ENCODE assay signal across 1 cellular context in the genomic region with DNA sequence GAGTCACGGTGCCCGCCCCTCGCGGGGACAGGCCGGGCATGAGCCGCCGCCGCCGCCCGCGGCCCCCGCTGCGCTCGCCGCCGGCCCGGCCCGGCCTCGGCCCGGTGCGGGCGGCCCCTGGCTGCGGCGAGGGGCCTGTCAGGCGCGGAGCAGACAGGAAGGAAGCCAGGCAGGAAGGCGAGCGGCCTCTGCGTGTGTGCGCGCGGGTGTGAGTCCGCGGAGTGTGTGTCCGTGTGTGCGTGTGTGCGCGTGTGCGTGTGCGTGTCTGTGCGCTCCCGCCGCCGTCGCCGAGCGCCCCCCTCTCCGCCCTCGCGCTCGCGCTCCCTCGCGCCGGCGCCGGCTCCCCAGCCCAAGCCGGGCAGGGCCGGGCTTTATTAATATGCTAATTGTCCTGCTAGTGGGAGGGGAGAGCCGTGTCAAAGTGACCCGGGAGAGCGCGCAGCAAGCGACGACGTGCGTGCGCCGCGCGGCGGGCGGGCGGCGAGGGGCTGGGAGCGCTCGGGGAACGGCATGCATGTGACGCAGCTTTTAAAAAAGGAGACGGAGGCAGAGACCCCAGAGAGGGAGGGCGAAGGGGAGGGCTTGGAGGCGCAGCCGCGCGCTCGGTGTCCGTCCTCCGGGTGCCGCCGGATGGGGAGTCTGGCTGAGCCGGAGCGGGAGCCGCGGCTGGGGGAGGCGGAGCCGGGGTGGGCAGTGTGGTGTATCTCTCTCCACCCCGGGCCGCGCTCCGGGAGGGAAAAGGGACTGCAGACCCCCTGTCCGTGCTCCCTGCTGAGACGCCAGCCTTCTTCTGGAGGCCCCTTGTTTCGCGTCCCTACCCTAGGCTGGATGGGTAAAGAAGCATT.
TF ChIP-seq lines count a peak whose summit lies in the region.

Gene LDB1, minus strand, starts transcription at position 227 of the 845 bp plus-strand sequence. CDS start 258 bp downstream, outside the sequence.

TF ChIP-seq in K562, 482 proteins besides CTCF, POLR2A, EP300 and RAD21 (continued from another document and continues in another):
- TF ChIP-seq, protein P1, sequence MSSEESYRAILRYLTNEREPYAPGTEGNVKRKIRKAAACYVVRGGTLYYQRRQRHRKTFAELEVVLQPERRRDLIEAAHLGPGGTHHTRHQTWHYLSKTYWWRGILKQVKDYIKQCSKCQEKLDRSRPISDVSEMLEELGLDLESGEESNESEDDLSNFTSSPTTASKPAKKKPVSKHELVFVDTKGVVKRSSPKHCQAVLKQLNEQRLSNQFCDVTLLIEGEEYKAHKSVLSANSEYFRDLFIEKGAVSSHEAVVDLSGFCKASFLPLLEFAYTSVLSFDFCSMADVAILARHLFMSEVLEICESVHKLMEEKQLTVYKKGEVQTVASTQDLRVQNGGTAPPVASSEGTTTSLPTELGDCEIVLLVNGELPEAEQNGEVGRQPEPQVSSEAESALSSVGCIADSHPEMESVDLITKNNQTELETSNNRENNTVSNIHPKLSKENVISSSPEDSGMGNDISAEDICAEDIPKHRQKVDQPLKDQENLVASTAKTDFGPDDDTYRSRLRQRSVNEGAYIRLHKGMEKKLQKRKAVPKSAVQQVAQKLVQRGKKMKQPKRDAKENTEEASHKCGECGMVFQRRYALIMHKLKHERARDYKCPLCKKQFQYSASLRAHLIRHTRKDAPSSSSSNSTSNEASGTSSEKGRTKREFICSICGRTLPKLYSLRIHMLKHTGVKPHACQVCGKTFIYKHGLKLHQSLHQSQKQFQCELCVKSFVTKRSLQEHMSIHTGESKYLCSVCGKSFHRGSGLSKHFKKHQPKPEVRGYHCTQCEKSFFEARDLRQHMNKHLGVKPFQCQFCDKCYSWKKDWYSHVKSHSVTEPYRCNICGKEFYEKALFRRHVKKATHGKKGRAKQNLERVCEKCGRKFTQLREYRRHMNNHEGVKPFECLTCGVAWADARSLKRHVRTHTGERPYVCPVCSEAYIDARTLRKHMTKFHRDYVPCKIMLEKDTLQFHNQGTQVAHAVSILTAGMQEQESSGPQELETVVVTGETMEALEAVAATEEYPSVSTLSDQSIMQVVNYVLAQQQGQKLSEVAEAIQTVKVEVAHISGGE (CRISPR knock-in tag; IDR thresholded peaks at IDR 0.05): peak in 2 of 3 experiments; percentile 15 to 64; a peak in 3 of 6 replicates
- TF ChIP-seq HMGN3 (IDR thresholded peaks at IDR 0.05; ENCODE audit: borderline replicate concordance, extremely low read depth, insufficient read length, low read depth, low read length) (peak; percentile 77), REST (CRISPR knock-in tag; IDR thresholded peaks at IDR 0.05; ENCODE audit: low read depth) (0 out of 2 replicates have a peak, but pooled peaks have one; percentile 45), RHOXF2B (CRISPR knock-in tag; conservative IDR thresholded peaks at IDR 0.05) (no peak), SIN3B (IDR thresholded peaks at IDR 0.05; ENCODE audit: low read depth) (0 out of 2 replicates have a peak, but pooled peaks have one; percentile 33), ZNF274 (IDR thresholded peaks at IDR 0.05; ENCODE audit: borderline replicate concordance, low read depth, low read length) (no peak), ELF4 (CRISPR knock-in tag; IDR thresholded peaks at IDR 0.05) (no peak), ARID2 (IDR thresholded peaks at IDR 0.05) (no peak), EGR1 (conservative IDR thresholded peaks at IDR 0.05) (no peak), RBM22 (IDR thresholded peaks at IDR 0.05; ENCODE audit: low read depth, low read length, poor library complexity, severe bottlenecking) (peak; percentile 37), FOXM1 (IDR thresholded peaks at IDR 0.05; ENCODE audit: low read depth) (no peak), FOXM1 (CRISPR knock-in tag; IDR thresholded peaks at IDR 0.05; ENCODE audit: low read depth) (0 out of 2 replicates have a peak, but pooled peaks have one; percentile 32), SMAD4 (CRISPR knock-in tag; conservative IDR thresholded peaks at IDR 0.05) (peak; percentile 76), SAP30 (IDR thresholded peaks at IDR 0.05; ENCODE audit: borderline replicate concordance, insufficient read depth, low read depth, low read length, poor library complexity, severe bottlenecking) (peak; percentile 28), MNT (conservative IDR thresholded peaks at IDR 0.05) (peak; percentile 46 to 80), CREB1 (IDR thresholded peaks at IDR 0.05) (peak; percentile 79), CREB1 (CRISPR knock-in tag; IDR thresholded peaks at IDR 0.05) (peak; percentile 69), TAF1 (IDR thresholded peaks at IDR 0.05; ENCODE audit: control insufficient read depth, extremely low read depth, insufficient read depth, low read length, severe bottlenecking) (peak; percentile 37), HDAC2 (IDR thresholded peaks at IDR 0.05) (no peak), CCNT2 (IDR thresholded peaks at IDR 0.05; ENCODE audit: borderline replicate concordance, extremely low read depth, insufficient read length, low read depth, low read length) (peak; percentile 64), FIP1L1 (IDR thresholded peaks at IDR 0.05; ENCODE audit: low read depth, low read length, poor library complexity, severe bottlenecking) (peak; percentile 16), NEUROD1 (IDR thresholded peaks at IDR 0.05; ENCODE audit: borderline replicate concordance, low read depth, low read length, partially characterized antibody) (peak; percentile 37), HDAC1 (IDR thresholded peaks at IDR 0.05) (peak in 1 of 2 experiments; percentile 63; a peak in 1 of 4 replicates), L3MBTL2 (IDR thresholded peaks at IDR 0.05) (peak; percentile 65; the same call in 1 of the 2 replicates), NKRF (IDR thresholded peaks at IDR 0.05; ENCODE audit: borderline replicate concordance) (peak; percentile 54; the same call in 1 of the 2 replicates), ZFX (CRISPR knock-in tag; IDR thresholded peaks at IDR 0.05) (peak; percentile 79), ZBTB7A (IDR thresholded peaks at IDR 0.05; ENCODE audit: borderline replicate concordance, control insufficient read depth, low read depth, low read length) (peak; percentile 57; the same call in 1 of the 2 replicates), PTBP1 (IDR thresholded peaks at IDR 0.05; ENCODE audit: low read depth, low read length) (no peak), ATF7 (IDR thresholded peaks at IDR 0.05) (peak; percentile 49; the same call in 1 of the 2 replicates), GATAD2B (IDR thresholded peaks at IDR 0.05; ENCODE audit: borderline replicate concordance) (0 out of 2 replicates have a peak, but pooled peaks have one; percentile 66), RBM17 (IDR thresholded peaks at IDR 0.05; ENCODE audit: borderline replicate concordance, low read depth, low read length) (no peak), CEBPG (CRISPR knock-in tag; IDR thresholded peaks at IDR 0.05) (no peak), CEBPG (tag; conservative IDR thresholded peaks at IDR 0.05 in 1 of 2, IDR thresholded peaks at IDR 0.05 in 1 of 2) (no peak), SRF (CRISPR knock-in tag; IDR thresholded peaks at IDR 0.05) (no peak), MYC (IDR thresholded peaks at IDR 0.05; ENCODE audit: low read depth, low read length) (peak; percentile 74), MYC (CRISPR knock-in tag; IDR thresholded peaks at IDR 0.05; ENCODE audit: borderline replicate concordance, low read depth) (peak; percentile 32; the same call in 1 of the 2 replicates), NRF1 (conservative IDR thresholded peaks at IDR 0.05 in 1 of 2, IDR thresholded peaks at IDR 0.05 in 1 of 2) (peak; percentile 86 to 87)
- TF ChIP-seq, protein P2, sequence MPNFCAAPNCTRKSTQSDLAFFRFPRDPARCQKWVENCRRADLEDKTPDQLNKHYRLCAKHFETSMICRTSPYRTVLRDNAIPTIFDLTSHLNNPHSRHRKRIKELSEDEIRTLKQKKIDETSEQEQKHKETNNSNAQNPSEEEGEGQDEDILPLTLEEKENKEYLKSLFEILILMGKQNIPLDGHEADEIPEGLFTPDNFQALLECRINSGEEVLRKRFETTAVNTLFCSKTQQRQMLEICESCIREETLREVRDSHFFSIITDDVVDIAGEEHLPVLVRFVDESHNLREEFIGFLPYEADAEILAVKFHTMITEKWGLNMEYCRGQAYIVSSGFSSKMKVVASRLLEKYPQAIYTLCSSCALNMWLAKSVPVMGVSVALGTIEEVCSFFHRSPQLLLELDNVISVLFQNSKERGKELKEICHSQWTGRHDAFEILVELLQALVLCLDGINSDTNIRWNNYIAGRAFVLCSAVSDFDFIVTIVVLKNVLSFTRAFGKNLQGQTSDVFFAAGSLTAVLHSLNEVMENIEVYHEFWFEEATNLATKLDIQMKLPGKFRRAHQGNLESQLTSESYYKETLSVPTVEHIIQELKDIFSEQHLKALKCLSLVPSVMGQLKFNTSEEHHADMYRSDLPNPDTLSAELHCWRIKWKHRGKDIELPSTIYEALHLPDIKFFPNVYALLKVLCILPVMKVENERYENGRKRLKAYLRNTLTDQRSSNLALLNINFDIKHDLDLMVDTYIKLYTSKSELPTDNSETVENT (CRISPR knock-in tag; IDR thresholded peaks at IDR 0.05): 0 out of 2 replicates have a peak, but pooled peaks have one; percentile 17
- TF ChIP-seq, protein P3, sequence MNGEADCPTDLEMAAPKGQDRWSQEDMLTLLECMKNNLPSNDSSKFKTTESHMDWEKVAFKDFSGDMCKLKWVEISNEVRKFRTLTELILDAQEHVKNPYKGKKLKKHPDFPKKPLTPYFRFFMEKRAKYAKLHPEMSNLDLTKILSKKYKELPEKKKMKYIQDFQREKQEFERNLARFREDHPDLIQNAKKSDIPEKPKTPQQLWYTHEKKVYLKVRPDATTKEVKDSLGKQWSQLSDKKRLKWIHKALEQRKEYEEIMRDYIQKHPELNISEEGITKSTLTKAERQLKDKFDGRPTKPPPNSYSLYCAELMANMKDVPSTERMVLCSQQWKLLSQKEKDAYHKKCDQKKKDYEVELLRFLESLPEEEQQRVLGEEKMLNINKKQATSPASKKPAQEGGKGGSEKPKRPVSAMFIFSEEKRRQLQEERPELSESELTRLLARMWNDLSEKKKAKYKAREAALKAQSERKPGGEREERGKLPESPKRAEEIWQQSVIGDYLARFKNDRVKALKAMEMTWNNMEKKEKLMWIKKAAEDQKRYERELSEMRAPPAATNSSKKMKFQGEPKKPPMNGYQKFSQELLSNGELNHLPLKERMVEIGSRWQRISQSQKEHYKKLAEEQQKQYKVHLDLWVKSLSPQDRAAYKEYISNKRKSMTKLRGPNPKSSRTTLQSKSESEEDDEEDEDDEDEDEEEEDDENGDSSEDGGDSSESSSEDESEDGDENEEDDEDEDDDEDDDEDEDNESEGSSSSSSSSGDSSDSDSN (IDR thresholded peaks at IDR 0.05; ENCODE audit: borderline replicate concordance in 1 of 2, low read depth in 2 of 2, low read length in 2 of 2): peak in 1 of 2 experiments; percentile 32; a peak in 1 of 4 replicates
- TF ChIP-seq, protein P4, sequence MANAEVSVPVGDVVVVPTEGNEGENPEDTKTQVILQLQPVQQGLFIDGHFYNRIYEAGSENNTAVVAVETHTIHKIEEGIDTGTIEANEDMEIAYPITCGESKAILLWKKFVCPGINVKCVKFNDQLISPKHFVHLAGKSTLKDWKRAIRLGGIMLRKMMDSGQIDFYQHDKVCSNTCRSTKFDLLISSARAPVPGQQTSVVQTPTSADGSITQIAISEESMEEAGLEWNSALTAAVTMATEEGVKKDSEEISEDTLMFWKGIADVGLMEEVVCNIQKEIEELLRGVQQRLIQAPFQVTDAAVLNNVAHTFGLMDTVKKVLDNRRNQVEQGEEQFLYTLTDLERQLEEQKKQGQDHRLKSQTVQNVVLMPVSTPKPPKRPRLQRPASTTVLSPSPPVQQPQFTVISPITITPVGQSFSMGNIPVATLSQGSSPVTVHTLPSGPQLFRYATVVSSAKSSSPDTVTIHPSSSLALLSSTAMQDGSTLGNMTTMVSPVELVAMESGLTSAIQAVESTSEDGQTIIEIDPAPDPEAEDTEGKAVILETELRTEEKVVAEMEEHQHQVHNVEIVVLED (CRISPR knock-in tag; IDR thresholded peaks at IDR 0.05): peak; percentile 80
